9 cellular contexts compared by ENCODE assay signal in the genomic region with DNA sequence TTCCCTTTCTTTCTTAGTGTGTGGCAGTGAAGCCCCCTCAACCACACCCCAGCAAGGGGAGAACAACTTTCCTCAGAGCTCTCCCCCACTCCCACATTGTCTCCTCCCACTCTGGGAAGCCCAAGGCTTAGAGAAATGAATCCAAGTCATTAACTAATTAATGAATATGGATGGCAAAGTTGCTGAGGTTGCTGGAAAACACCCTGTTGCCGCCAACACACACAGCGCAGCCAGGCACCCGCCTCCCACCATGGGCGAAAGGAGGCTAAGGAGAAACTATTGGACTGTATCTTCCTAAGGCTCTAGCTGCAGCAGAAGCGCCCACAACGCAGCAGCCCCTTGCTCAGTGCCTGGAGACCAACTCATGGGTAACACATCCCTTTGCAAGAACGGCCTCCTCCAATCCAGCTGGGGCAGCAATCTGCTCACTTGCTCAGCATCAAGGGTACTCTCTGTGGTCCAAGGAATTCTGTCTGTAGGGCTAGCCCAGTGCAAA. TPM values are rescaled to one million over a fixed set of nuclear protein-coding genes. Genes with fewer than 3 reads are reported as not detected.
A peak's percentile ranks its signal among the peaks of the same experiment; 100 is the strongest.
DNase-seq lines count a peak whose midpoint lies in the region; ATAC-seq and TF ChIP-seq lines count a peak whose summit lies in the region.
"Had no signal": no experiment of that assay in that cellular context is flagged by ENCODE, and none has a peak within 500 bp of the region (broad histone marks: within the 10 kb centered on the region; RNA-seq: fewer than 3 reads in every experiment).

No MANE protein-coding gene starts in this region.

- peak; percentile 2 for DNase-seq in activated naive CD4-positive, alpha-beta T cell treated with Interleukin-2 at 50 U/mL for 16 hours
- no peak for DNase-seq in activated naive CD4-positive, alpha-beta T cell treated with anti-CD3 and anti-CD28 coated beads, Interleukin-2, amount 50 U/mL, for 16 hours
- DNase-seq in NCI-H446 treated with DMSO at 0.1 percent for 48 hours (lab: John Stamatoyannopoulos, UW), result peak; percentile 38
- DNase-seq in esophagus squamous epithelium (lab: John Stamatoyannopoulos, UW), result no peak
- no peak for DNase-seq in stimulated activated naive CD8-positive, alpha-beta T cell treated with anti-CD3 and anti-CD28 coated beads, Interleukin-15, amount 100 ng/mL, for 72 hours
- no peak for DNase-seq in activated effector memory CD4-positive, alpha-beta T cell treated with anti-CD3 and anti-CD28 coated beads, Interleukin-2, amount 50 U/mL, for 16 hours
- DNase-seq in KG1 (lab: John Stamatoyannopoulos, UW), result no peak
- DNase-seq in AG20443 (ENCODE audit: low spot score), result no peak

- H3K4me1 Mint-ChIP-seq in stimulated activated naive CD8-positive, alpha-beta T cell treated with anti-CD3 and anti-CD28 coated beads, Interleukin-15, amount 100 ng/mL, for 72 hours, result peaks cover 49% of the 10 kb centered on the region

- peak overlapping the region; percentile 74 to 99 for H3K27ac Mint-ChIP-seq in stimulated activated naive CD8-positive, alpha-beta T cell treated with anti-CD3 and anti-CD28 coated beads, Interleukin-15, amount 100 ng/mL, for 72 hours

- H3K27me3 Mint-ChIP-seq in stimulated activated naive CD8-positive, alpha-beta T cell treated with anti-CD3 and anti-CD28 coated beads, Interleukin-15, amount 100 ng/mL, for 72 hours, result no peaks in the 10 kb centered on the region

- H3K4me3 Mint-ChIP-seq in stimulated activated naive CD8-positive, alpha-beta T cell treated with anti-CD3 and anti-CD28 coated beads, Interleukin-15, amount 100 ng/mL, for 72 hours, result peak overlapping the region; percentile 77 to 89

- no peaks in the 10 kb centered on the region for H3K36me3 ChIP-seq in esophagus squamous epithelium

- no peak for TF ChIP-seq CTCF in esophagus squamous epithelium (IDR thresholded peaks at IDR 0.05)

- peaks cover 24 to 94% (median 53%) of the 10 kb centered on the region in 3 donors for H3K4me1 ChIP-seq in esophagus squamous epithelium

- peak; percentile 27 for ATAC-seq in stimulated activated naive CD8-positive, alpha-beta T cell treated with anti-CD3 and anti-CD28 coated beads, Interleukin-15, amount 100 ng/mL, for 72 hours

- peak overlapping the region; percentile 74 to 94 (median 94) for H3K27ac ChIP-seq in esophagus squamous epithelium

- H3K4me3 ChIP-seq in esophagus squamous epithelium, result peak overlapping the region in 2 of 4 donors; percentile 21 to 52

- TF ChIP-seq POLR2A in esophagus squamous epithelium (IDR thresholded peaks at IDR 0.05), result no peak

- intact Hi-C loops in esophagus squamous epithelium (cut with DNase I), result no loop called here

- WGBS in esophagus squamous epithelium, 2 donors, result 0 to 30% methylated on average over 3 to 7 of the region's 7 CpGs

- no peaks in the 10 kb centered on the region for H3K9me3 Mint-ChIP-seq in stimulated activated naive CD8-positive, alpha-beta T cell treated with anti-CD3 and anti-CD28 coated beads, Interleukin-15, amount 100 ng/mL, for 72 hours

- H3K9me3 ChIP-seq in esophagus squamous epithelium, result no peaks in the 10 kb centered on the region

- no peaks in the 10 kb centered on the region for H3K27me3 ChIP-seq in esophagus squamous epithelium

RNA-seq across cellular contexts. Expression of gene TSC22D3, which starts 34.2 kb away (rescaled TPM):
- total RNA-seq in esophagus squamous epithelium, result 100 to 1,000 TPM in 3 of 4 donors, 10 to 100 TPM in 1; 50.2 to 558 (median 140) TPM

RNA-seq across cellular contexts. Expression of gene NCBP2L, which starts 36.2 kb away (rescaled TPM):
- not detected for total RNA-seq in esophagus squamous epithelium
- total RNA-seq: Daoy had no signal

Comparison
In these comparisons a context has a peak if more than half of its experiments do, and no peak if none do; other contexts are left out.
1. DNase-seq: peak in activated naive CD4-positive, alpha-beta T cell treated with Interleukin-2 at 50 U/mL for 16 hours (single experiment) and NCI-H446 treated with DMSO at 0.1 percent for 48 hours (single experiment); none in activated naive CD4-positive, alpha-beta T cell treated with anti-CD3 and anti-CD28 coated beads, Interleukin-2, amount 50 U/mL, for 16 hours (single experiment), esophagus squamous epithelium (single experiment), stimulated activated naive CD8-positive, alpha-beta T cell treated with anti-CD3 and anti-CD28 coated beads, Interleukin-15, amount 100 ng/mL, for 72 hours (0 of 2), activated effector memory CD4-positive, alpha-beta T cell treated with anti-CD3 and anti-CD28 coated beads, Interleukin-2, amount 50 U/mL, for 16 hours (single experiment), KG1 (single experiment) and AG20443 (single experiment).